17 cellular contexts compared by ENCODE assay signal in genomic region chr12:76055393-76055792, GRCh38. TPM values are rescaled to one million over a fixed set of nuclear protein-coding genes. Genes with fewer than 3 reads are reported as not detected.
DNase-seq lines count a peak whose midpoint lies in the region; ATAC-seq, FAIRE-seq and TF ChIP-seq lines count a peak whose summit lies in the region.
"Had no signal": no experiment of that assay in that cellular context is flagged by ENCODE, and none has a peak within 500 bp of the region (broad histone marks: within the 10 kb centered on the region; RNA-seq: fewer than 3 reads in every experiment).

No MANE protein-coding gene starts in this region.

- TF ChIP-seq POLR2A in H54 (IDR thresholded peaks at IDR 0.05; ENCODE audit: low read depth, low read length) (no peak), IMR-90 (IDR thresholded peaks at IDR 0.05; ENCODE audit: low read depth, low read length) (no peak)

- no peak overlapping the region for H4K5ac ChIP-seq in IMR-90 (ENCODE audit: low read depth, low read length)

- H3K9me1 ChIP-seq in IMR-90 (ENCODE audit: insufficient read depth, low read length) = peaks cover 3% of the 10 kb centered on the region; the same call in 1 of the 2 replicates

- no peaks in the 10 kb centered on the region for H3K9me3 ChIP-seq in IMR-90 (ENCODE audit: control insufficient read depth, insufficient read depth, low read length)
- no peaks in the 10 kb centered on the region for H3K9me3 ChIP-seq in left lung

- H3K56ac ChIP-seq in IMR-90 (ENCODE audit: extremely low read depth, insufficient read depth, low read length) = no peak overlapping the region

- H2AK5ac ChIP-seq in IMR-90 (ENCODE audit: low read depth, low read length) = no peak overlapping the region

- CTCF ChIA-PET in IMR-90 (lab: Yijun Ruan, JAX) = no interaction called here

- no peak overlapping the region for H2BK15ac ChIP-seq in IMR-90 (ENCODE audit: low read depth, low read length)

- H3K27me3 ChIP-seq in IMR-90 (ENCODE audit: control insufficient read depth, insufficient read depth, low read length) (no peaks in the 10 kb centered on the region), kidney epithelial cell (ENCODE audit: control insufficient read depth, insufficient read depth, low read length) (no peaks in the 10 kb centered on the region), left lung (no peaks in the 10 kb centered on the region)

- TF ChIP-seq RAD21 in IMR-90 (IDR thresholded peaks at IDR 0.05; ENCODE audit: low read length) = no peak

- no peak for DNase-seq in H54 (ENCODE audit: insufficient read length, low spot score)
- no peak for DNase-seq in IMR-90
- DNase-seq in foreskin fibroblast = no peak
- DNase-seq in kidney epithelial cell (ENCODE audit: low read depth) = no peak
- no peak for DNase-seq in left lung
- DNase-seq in kidney glomerular epithelial cell (lab: John Stamatoyannopoulos, UW) = no peak
- no peak for DNase-seq in mesenteric fat pad (ENCODE audit: low spot score)
- no peak for DNase-seq in NOMO-1 (lab: John Stamatoyannopoulos, UW; ENCODE audit: unreplicated experiment in 2 of 2)
- DNase-seq: AML-193, COR-L47, DMS153, Karpas-422, NCI-H187, NCI-H345, NCI-H526 treated with DMSO at 0.1 percent for 48 hours, SHP77 treated with DMSO at 0.1 percent for 48 hours had no signal

- dilution Hi-C loops in IMR-90 (cut with HindIII; ENCODE audit: low sequenced_read_pairs, unreplicated experiment) = no loop called here

- POLR2A ChIA-PET in IMR-90 (lab: Charles Lee; ENCODE audit: unreplicated experiment) = no interaction called here

- no peak overlapping the region for H4K8ac ChIP-seq in IMR-90 (ENCODE audit: low read depth in 2 of 2, low read length in 2 of 2)

- no peak overlapping the region for H2AK9ac ChIP-seq in IMR-90 (replicated peaks; ENCODE audit: low read depth, low read length, poor library complexity)

- intact Hi-C loops in IMR-90 (cut with micrococcal nuclease) (loop anchor here (5.0 kb wide), 1 partner anchor 292 kb away; the partner anchor contains the start of gene BBS10), left lung (cut with DNase I) (no loop called here)

- no peak overlapping the region for H3K14ac ChIP-seq in IMR-90 (replicated peaks; ENCODE audit: low read depth, low read length)

- H2BK20ac ChIP-seq in IMR-90 (ENCODE audit: low read depth, low read length) = no peak overlapping the region

- H3K23ac ChIP-seq in IMR-90 (ENCODE audit: low read depth, low read length) = peak overlapping the region; percentile 15; the same call in 1 of the 2 replicates

- H3K79me1 ChIP-seq in IMR-90 (ENCODE audit: low read depth in 1 of 2, low read length in 2 of 2) = peaks cover 20 to 52% of the 10 kb centered on the region in 2 experiments; a peak in 3 of 4 replicates

- H3K4me3 ChIP-seq in IMR-90 (ENCODE audit: insufficient read depth, low read depth, low read length) = no peak overlapping the region
- H3K4me3 ChIP-seq in foreskin fibroblast (ENCODE audit: low read depth in 1 of 2, low read length in 2 of 2) = no peak overlapping the region
- H3K4me3 ChIP-seq in kidney epithelial cell (ENCODE audit: low read depth, low read length) = no peak overlapping the region
- H3K4me3 ChIP-seq in left lung = no peak overlapping the region

- TF ChIP-seq CTCF in IMR-90 (conservative IDR thresholded peaks at IDR 0.05; ENCODE audit: low read depth, low read length) = 0 out of 2 replicates have a peak, but pooled peaks have one; percentile 7
- TF ChIP-seq CTCF in foreskin fibroblast (IDR thresholded peaks at IDR 0.05; ENCODE audit: low read depth, low read length) = peak; percentile 4
- TF ChIP-seq CTCF in kidney epithelial cell (IDR thresholded peaks at IDR 0.05; ENCODE audit: insufficient read depth, low read length, poor library complexity, severe bottlenecking) = peak; percentile 1
- no peak for TF ChIP-seq CTCF in left lung (IDR thresholded peaks at IDR 0.05)

- no peak overlapping the region for H2AFZ ChIP-seq in IMR-90 (replicated peaks; ENCODE audit: low read length, poor library complexity)

- no peak overlapping the region for H3K4ac ChIP-seq in IMR-90 (ENCODE audit: low read depth, low read length)

- H3K18ac ChIP-seq in IMR-90 (ENCODE audit: low read depth, low read length) = no peak overlapping the region

- H4K20me1 ChIP-seq in IMR-90 (ENCODE audit: insufficient read depth, low read length) = peaks cover 6% of the 10 kb centered on the region

- H2BK120ac ChIP-seq in IMR-90 (ENCODE audit: low read depth, low read length) = no peak overlapping the region

- no TSS peak for BruUV-seq in IMR-90 (replicated peaks; lab: Mats Ljungman, UMichigan)

- WGBS in IMR-90 (ENCODE audit: extremely low coverage in 2 of 2, insufficient read length in 1 of 2), 2 experiments = no CpG with 5 or more reads among the region's 2 CpGs

- ATAC-seq in IMR-90 (ENCODE audit: low read depth) (no peak), left lung (no peak)
- ATAC-seq: HCT116 had no signal

- H3K27ac ChIP-seq in IMR-90 (ENCODE audit: insufficient read depth, low read length) (no peak overlapping the region), left lung (no peak overlapping the region)

- H3K4me1 ChIP-seq in IMR-90 (ENCODE audit: control insufficient read depth, insufficient read depth, low read length) (peaks cover 6% of the 10 kb centered on the region), left lung (peaks cover 0 to 6% of the 10 kb centered on the region in 2 donors)

- FAIRE-seq in H54 (lab: Jason Lieb, UNC) = peak; percentile 62

- no peak overlapping the region for H2BK5ac ChIP-seq in IMR-90 (ENCODE audit: low read depth, low read length, poor library complexity, severe bottlenecking)

- in situ Hi-C loops in IMR-90 (cut with MboI; ENCODE audit: low sequenced_read_pairs) = loop anchor here (25.0 kb wide), 1 partner anchor 407 kb away; no protein-coding TSS in a partner anchor

- H3K36me3 ChIP-seq in IMR-90 (ENCODE audit: control insufficient read depth, insufficient read depth, low read length) (peaks cover 52% of the 10 kb centered on the region), kidney epithelial cell (ENCODE audit: control insufficient read depth, insufficient read depth, low read length) (peaks cover 1% of the 10 kb centered on the region), left lung (peaks cover 0 to 96% of the 10 kb centered on the region in 2 donors)

- H4K91ac ChIP-seq in IMR-90 (ENCODE audit: insufficient read depth, low read depth, low read length) = no peak overlapping the region

- H3K4me2 ChIP-seq in IMR-90 (ENCODE audit: low read depth, low read length) = no peak overlapping the region

- no peak overlapping the region for H3K9ac ChIP-seq in IMR-90 (ENCODE audit: low read depth, low read length)

TF ChIP-seq in IMR-90, 13 proteins besides CTCF, POLR2A, EP300 and RAD21:
- no peak for TF ChIP-seq RFX5 (IDR thresholded peaks at IDR 0.05; ENCODE audit: low read depth, low read length)

RNA-seq across cellular contexts. Expression of gene PHLDA1, which starts 23.8 kb away (rescaled TPM):
- total RNA-seq in IMR-90 (2012; rRNA removed) (27.8 and 47.8 TPM in 2 replicates), kidney epithelial cell (111 and 113 TPM in 2 replicates), left lung (10 to 100 TPM; 15.8 to 19.0 TPM), mesenteric fat pad (45.7 TPM)
- 28.9 and 32.4 TPM in 2 replicates for polyA plus RNA-seq in IMR-90 (2012; rRNA removed)
- 38.1 and 58.3 TPM in 2 replicates for polyA plus RNA-seq in IMR-90 (2012; cell fraction: cytosol; rRNA removed)
- 63.4 and 81.1 TPM in 2 replicates for polyA plus RNA-seq in IMR-90 (2012; cell fraction: nucleus; rRNA removed; ENCODE audit: low replicate concordance)

RNA-seq across cellular contexts. Expression of gene NAP1L1, which starts 29.1 kb away (rescaled TPM):
- total RNA-seq in IMR-90 (2012; rRNA removed) = 86.4 and 166 TPM in 2 replicates
- 160 and 200 TPM in 2 replicates for polyA plus RNA-seq in IMR-90 (2012; rRNA removed)
- 69.9 and 71.8 TPM in 2 replicates for polyA plus RNA-seq in IMR-90 (2012; cell fraction: cytosol; rRNA removed)
- polyA plus RNA-seq in IMR-90 (2012; cell fraction: nucleus; rRNA removed; ENCODE audit: low replicate concordance) = 28.8 and 129 TPM in 2 replicates
- total RNA-seq in kidney epithelial cell = 500 and 574 TPM in 2 replicates
- 100 to 1,000 TPM; 413 to 428 TPM for total RNA-seq in left lung
- 435 TPM for total RNA-seq in mesenteric fat pad

Comparison
In these comparisons a context has a peak if more than half of its experiments do, and no peak if none do; other contexts are left out.
1. CTCF ChIP-seq: peak in IMR-90 (single experiment), foreskin fibroblast (single experiment) and kidney epithelial cell (single experiment); none in left lung (0 of 2).